ENCODE assay signal across 19 cellular contexts in genomic region chr3:71602256-71602655, GRCh38. TPM values are rescaled to one million over a fixed set of nuclear protein-coding genes. Genes with fewer than 3 reads are reported as not detected.
DNase-seq lines count a peak whose midpoint lies in the region; ATAC-seq and TF ChIP-seq lines count a peak whose summit lies in the region.
"Had no signal": no experiment of that assay in that cellular context is flagged by ENCODE, and none has a peak within 500 bp of the region (broad histone marks: within the 10 kb centered on the region; RNA-seq: fewer than 3 reads in every experiment).

No MANE protein-coding gene starts in this region.

- H3K27ac ChIP-seq in BLaER1 (no peak overlapping the region), mesenchymal stem cell (ENCODE audit: low read length, poor library complexity, severe bottlenecking) (peak overlapping the region; percentile 85), MM.1S (ENCODE audit: low read length) (no peak overlapping the region)
- H3K27ac ChIP-seq: testis had no signal

- H3K9me2 ChIP-seq in MM.1S (replicated peaks; ENCODE audit: insufficient read depth, low read length), result no peaks in the 10 kb centered on the region
- H3K9me2 ChIP-seq: SK-N-SH had no signal

- no peak overlapping the region for H3K14ac ChIP-seq in mesenchymal stem cell (ENCODE audit: low read length in 2 of 2)

- H3F3A ChIP-seq in MM.1S (ENCODE audit: insufficient read depth, low read length), result no peaks in the 10 kb centered on the region

- H3K9me3 ChIP-seq in BLaER1 (peaks cover 7% of the 10 kb centered on the region), mesenchymal stem cell (ENCODE audit: control insufficient read depth, low read length) (no peaks in the 10 kb centered on the region), MM.1S (replicated peaks; ENCODE audit: insufficient read depth, low read length) (no peaks in the 10 kb centered on the region)
- H3K9me3 ChIP-seq: Caco-2, neutrophil, SK-N-SH, testis had no signal

- H2BK15ac ChIP-seq in mesenchymal stem cell (ENCODE audit: low read depth, poor library complexity, severe bottlenecking), result no peak overlapping the region

- no peak overlapping the region for H2BK120ac ChIP-seq in mesenchymal stem cell (ENCODE audit: low read depth, low read length)

- H3K79me2 ChIP-seq in MM.1S (ENCODE audit: low read length), result no peaks in the 10 kb centered on the region

- H3K36me3 ChIP-seq in BLaER1, result no peaks in the 10 kb centered on the region
- no peaks in the 10 kb centered on the region for H3K36me3 ChIP-seq in mesenchymal stem cell (ENCODE audit: control insufficient read depth in 1 of 2, insufficient read depth in 2 of 2, low read depth in 1 of 2, low read length in 2 of 2)
- H3K36me3 ChIP-seq in MM.1S (replicated peaks; ENCODE audit: insufficient read depth, low read length), result no peaks in the 10 kb centered on the region
- H3K36me3 ChIP-seq: neutrophil had no signal

- H4K91ac ChIP-seq in mesenchymal stem cell (ENCODE audit: low read length), result no peak overlapping the region

- no peak for ATAC-seq in HG03442 (IDR thresholded peaks at IDR 0.05; ENCODE audit: unreplicated experiment)

- peak overlapping the region; percentile 29 for H3K4me2 ChIP-seq in BLaER1
- peak overlapping the region; percentile 4 for H3K4me2 ChIP-seq in mesenchymal stem cell (ENCODE audit: low read length, poor library complexity, severe bottlenecking)
- no peak overlapping the region for H3K4me2 ChIP-seq in MM.1S (ENCODE audit: low read depth, low read length)

- H2AK5ac ChIP-seq in mesenchymal stem cell (ENCODE audit: low read length, severe bottlenecking), result no peak overlapping the region

- no peak overlapping the region for H3K18ac ChIP-seq in mesenchymal stem cell (ENCODE audit: low read depth in 1 of 2, low read length in 2 of 2)

- H3K4me3 ChIP-seq in BLaER1 (no peak overlapping the region), mesenchymal stem cell (ENCODE audit: insufficient read depth in 1 of 2, low read depth in 1 of 2, low read length in 2 of 2) (no peak overlapping the region), MM.1S (ENCODE audit: low read length) (no peak overlapping the region)

- H2BK5ac ChIP-seq in mesenchymal stem cell (ENCODE audit: low read depth, low read length, poor library complexity, severe bottlenecking), result no peak overlapping the region

- H3K4ac ChIP-seq in mesenchymal stem cell (ENCODE audit: low read depth in 1 of 2, low read length in 2 of 2), result no peak overlapping the region

- 58% methylated on average over 2 of the region's 2 CpGs for WGBS in mesenchymal stem cell

- H3K23ac ChIP-seq in mesenchymal stem cell (ENCODE audit: low read length in 2 of 2), result no peak overlapping the region

- H3K4me1 ChIP-seq in BLaER1, result peaks cover 7% of the 10 kb centered on the region
- H3K4me1 ChIP-seq in mesenchymal stem cell (ENCODE audit: control insufficient read depth, insufficient read depth, low read depth, low read length), result peaks cover 3% of the 10 kb centered on the region
- no peaks in the 10 kb centered on the region for H3K4me1 ChIP-seq in MM.1S (ENCODE audit: low read length)
- H3K4me1 ChIP-seq: Caco-2, testis had no signal

- H2BK12ac ChIP-seq in mesenchymal stem cell (ENCODE audit: low read length in 2 of 2), result no peak overlapping the region

- H3K9ac ChIP-seq in BLaER1, result no peak overlapping the region
- no peak overlapping the region for H3K9ac ChIP-seq in mesenchymal stem cell (ENCODE audit: low read length)
- H3K9ac ChIP-seq in MM.1S (ENCODE audit: low read length), result no peak overlapping the region
- H3K9ac ChIP-seq: SK-N-SH had no signal

- no peaks in the 10 kb centered on the region for H4K20me1 ChIP-seq in BLaER1
- no peaks in the 10 kb centered on the region for H4K20me1 ChIP-seq in MM.1S (ENCODE audit: insufficient read depth, low read length)

- no peak for TF ChIP-seq CTCF in MM.1S (IDR thresholded peaks at IDR 0.05; ENCODE audit: low read length)

- H3K79me1 ChIP-seq in mesenchymal stem cell (replicated peaks; ENCODE audit: low read length, poor library complexity, severe bottlenecking), result peaks cover 2% of the 10 kb centered on the region

- H4K8ac ChIP-seq in mesenchymal stem cell (ENCODE audit: low read length), result no peak overlapping the region

- DNase-seq in RPMI7951 (ENCODE audit: low read depth) (peak; percentile 24), glomerular visceral epithelial cell (ENCODE audit: extremely low spot score) (peak; percentile 79), mesenchymal stem cell (no peak), MM.1S (no peak), cerebellum (ENCODE audit: low spot score) (no peak), NCI-H446 (lab: John Stamatoyannopoulos, UW) (no peak)
- DNase-seq: activated CD4-positive, alpha-beta T cell treated with anti-CD3 and anti-CD28 coated beads for 1 hour; activated T-cell treated with anti-CD3 and anti-CD28 coated beads, Interleukin-2, amount 50 U/mL, for 4 hours; DND-41; Kasumi-1; left cardiac atrium; NCI-H1694; SK-N-SH; stimulated activated naive CD4-positive, alpha-beta T cell treated with Interleukin-2 at 50 U/mL for 16 hours; testis had no signal

- no peak overlapping the region for H2AFZ ChIP-seq in mesenchymal stem cell (ENCODE audit: low read depth, low read length)
- H2AFZ ChIP-seq in MM.1S (ENCODE audit: low read length), result no peak overlapping the region

- H3K27me3 ChIP-seq in BLaER1 (no peaks in the 10 kb centered on the region), mesenchymal stem cell (ENCODE audit: control insufficient read depth in 1 of 2, insufficient read depth in 1 of 2, low read length in 2 of 2) (no peaks in the 10 kb centered on the region), MM.1S (replicated peaks; ENCODE audit: insufficient read depth, low read length) (no peaks in the 10 kb centered on the region)
- H3K27me3 ChIP-seq: neutrophil, testis had no signal

RNA-seq across cellular contexts. Expression of gene FOXP1, which starts 18.7 kb away (rescaled TPM):
- 28.1 and 35.9 TPM in 2 replicates for total RNA-seq in RPMI7951 (2014; rRNA removed; shearing (Covaris generic))
- 34.2 TPM for polyA plus RNA-seq in mesenchymal stem cell (2013, experiment 1 of 2)
- polyA plus RNA-seq in mesenchymal stem cell (2013, experiment 2 of 2), result 34.5 TPM
- total RNA-seq in cerebellum, result 94.3 TPM

Comparison
In these comparisons a context has a peak if more than half of its experiments do, and no peak if none do; other contexts are left out.
1. DNase-seq: peak in RPMI7951 (single experiment) and glomerular visceral epithelial cell (single experiment); none in mesenchymal stem cell (single experiment), MM.1S (single experiment), cerebellum (single experiment) and NCI-H446 (0 of 2).